In genomic region chr3:32568953-32569352, GRCh38 we compare ENCODE assay signal across 9 cellular contexts. TPM values are rescaled to one million over a fixed set of nuclear protein-coding genes. Genes with fewer than 3 reads are reported as not detected.
DNase-seq lines count a peak whose midpoint lies in the region; ATAC-seq and TF ChIP-seq lines count a peak whose summit lies in the region.
"Had no signal": no experiment of that assay in that cellular context is flagged by ENCODE, and none has a peak within 500 bp of the region (broad histone marks: within the 10 kb centered on the region; RNA-seq: fewer than 3 reads in every experiment).

No MANE protein-coding gene starts in this region.

- TF ChIP-seq CTCF in DND-41 (IDR thresholded peaks at IDR 0.05; ENCODE audit: borderline replicate concordance, extremely low read depth, low read length, poor library complexity, severe bottlenecking): no peak
- no peak; the same call in 1 of the 2 replicates for TF ChIP-seq CTCF in OCI-LY1 (IDR thresholded peaks at IDR 0.05; ENCODE audit: low read length)
- no peak for TF ChIP-seq CTCF in neutrophil (IDR thresholded peaks at IDR 0.05)

- H3K9me3 ChIP-seq in DND-41 (ENCODE audit: insufficient read depth, low read length, severe bottlenecking): no peaks in the 10 kb centered on the region
- H3K9me3 ChIP-seq in OCI-LY1 (ENCODE audit: low read length): no peaks in the 10 kb centered on the region
- H3K9me3 ChIP-seq in ectodermal cell (ENCODE audit: control insufficient read depth, low read length): no peaks in the 10 kb centered on the region
- no peaks in the 10 kb centered on the region for H3K9me3 ChIP-seq in neutrophil

- ATAC-seq in DND-41 (ENCODE audit: insufficient read depth, low read depth) (no peak), GM18511 (IDR thresholded peaks at IDR 0.05; ENCODE audit: unreplicated experiment) (no peak), HG02798 (IDR thresholded peaks at IDR 0.05; ENCODE audit: poor library complexity, unreplicated experiment) (no peak), HG02938 (IDR thresholded peaks at IDR 0.05; ENCODE audit: unreplicated experiment) (no peak)

- WGBS in ectodermal cell, 2 experiments: 100% methylated on average over 1 of the region's 2 CpGs; no CpG with 5 or more reads in 1 of the 2 experiments

- no peaks in the 10 kb centered on the region for H3K27me3 ChIP-seq in DND-41 (ENCODE audit: insufficient read depth, low read length, poor library complexity)
- no peaks in the 10 kb centered on the region for H3K27me3 ChIP-seq in OCI-LY1 (ENCODE audit: insufficient read depth, low read length)
- no peaks in the 10 kb centered on the region for H3K27me3 ChIP-seq in ectodermal cell (ENCODE audit: control insufficient read depth, insufficient read depth, low read length, poor library complexity, severe bottlenecking)
- H3K27me3 ChIP-seq in neutrophil: no peaks in the 10 kb centered on the region

- H3K4me3 ChIP-seq in DND-41 (ENCODE audit: low read depth in 1 of 2, low read length in 2 of 2) (peak overlapping the region; percentile 17 to 77; a peak in 2 of 4 replicates), OCI-LY1 (ENCODE audit: low read depth, low read length, poor library complexity, severe bottlenecking) (peak overlapping the region; percentile 82), ectodermal cell (ENCODE audit: insufficient read depth, low read depth, low read length) (peak overlapping the region; percentile 96), neutrophil (ENCODE audit: low read depth in 1 of 2, low read length in 1 of 2) (peak overlapping the region; percentile 95 to 97)

- H3K4me2 ChIP-seq in DND-41 (ENCODE audit: insufficient read depth, low read length) (peak overlapping the region; percentile 91), OCI-LY1 (ENCODE audit: low read length) (peak overlapping the region; percentile 87)

- DNase-seq in DND-41 (no peak), Ammon's horn (ENCODE audit: low spot score) (no peak)
- DNase-seq: SHP77 had no signal

- H3K79me2 ChIP-seq in DND-41 (ENCODE audit: insufficient read depth, low read length) (peaks cover 73% of the 10 kb centered on the region), OCI-LY1 (ENCODE audit: insufficient read depth, low read length) (peaks cover 52% of the 10 kb centered on the region)

- peaks cover 45% of the 10 kb centered on the region for H3K4me1 ChIP-seq in DND-41 (ENCODE audit: insufficient read depth, low read length)
- peaks cover 27% of the 10 kb centered on the region for H3K4me1 ChIP-seq in OCI-LY1 (ENCODE audit: insufficient read depth, low read length, severe bottlenecking)
- H3K4me1 ChIP-seq in ectodermal cell (ENCODE audit: control insufficient read depth, insufficient read depth, low read length): no peaks in the 10 kb centered on the region
- peaks cover 22 to 32% of the 10 kb centered on the region in 2 experiments for H3K4me1 ChIP-seq in neutrophil (ENCODE audit: control insufficient read depth in 1 of 2, insufficient read depth in 1 of 2, low read depth in 1 of 2, low read length in 1 of 2)

- H2AFZ ChIP-seq in DND-41 (ENCODE audit: low read depth, low read length) (no peak overlapping the region), OCI-LY1 (ENCODE audit: low read length) (no peak overlapping the region)

- H3K9me2 ChIP-seq in OCI-LY1 (ENCODE audit: low read depth, low read length): no peaks in the 10 kb centered on the region

- H3F3A ChIP-seq in OCI-LY1 (ENCODE audit: insufficient read depth, low read length): no peaks in the 10 kb centered on the region

- H3K27ac ChIP-seq in DND-41 (ENCODE audit: low read length) (no peak overlapping the region), OCI-LY1 (ENCODE audit: low read depth, low read length, poor library complexity, severe bottlenecking) (no peak overlapping the region), ectodermal cell (ENCODE audit: insufficient read depth, low read depth, low read length, poor library complexity, severe bottlenecking) (no peak overlapping the region), neutrophil (peak overlapping the region; percentile 93)

- peaks cover 16% of the 10 kb centered on the region for H4K20me1 ChIP-seq in DND-41 (ENCODE audit: insufficient read depth, low read length)
- H4K20me1 ChIP-seq in OCI-LY1 (ENCODE audit: insufficient read depth, low read length): no peaks in the 10 kb centered on the region

- H3K9ac ChIP-seq in DND-41 (ENCODE audit: low read depth, low read length) (peak overlapping the region; percentile 98), OCI-LY1 (ENCODE audit: low read length) (peak overlapping the region; percentile 86)

- peaks cover 28% of the 10 kb centered on the region for H3K36me3 ChIP-seq in DND-41 (ENCODE audit: insufficient read depth, low read length)
- H3K36me3 ChIP-seq in OCI-LY1 (ENCODE audit: insufficient read depth, low read length): peaks cover 23% of the 10 kb centered on the region
- H3K36me3 ChIP-seq in ectodermal cell (ENCODE audit: control insufficient read depth, insufficient read depth, low read length): no peaks in the 10 kb centered on the region
- H3K36me3 ChIP-seq in neutrophil: peaks cover 11% of the 10 kb centered on the region

RNA-seq across cellular contexts. Expression of gene DYNC1LI1, which starts 1.7 kb away (rescaled TPM):
- polyA plus RNA-seq in ectodermal cell (2013, experiment 1 of 4): 55.6 TPM
- 56.2 TPM for polyA plus RNA-seq in ectodermal cell (2013, experiment 2 of 4)
- 46.0 TPM for polyA plus RNA-seq in ectodermal cell (2013, experiment 3 of 4)
- polyA plus RNA-seq in ectodermal cell (2013, experiment 4 of 4): 50.1 TPM
